ENCODE assay signal across 28 cellular contexts in the genomic region with DNA sequence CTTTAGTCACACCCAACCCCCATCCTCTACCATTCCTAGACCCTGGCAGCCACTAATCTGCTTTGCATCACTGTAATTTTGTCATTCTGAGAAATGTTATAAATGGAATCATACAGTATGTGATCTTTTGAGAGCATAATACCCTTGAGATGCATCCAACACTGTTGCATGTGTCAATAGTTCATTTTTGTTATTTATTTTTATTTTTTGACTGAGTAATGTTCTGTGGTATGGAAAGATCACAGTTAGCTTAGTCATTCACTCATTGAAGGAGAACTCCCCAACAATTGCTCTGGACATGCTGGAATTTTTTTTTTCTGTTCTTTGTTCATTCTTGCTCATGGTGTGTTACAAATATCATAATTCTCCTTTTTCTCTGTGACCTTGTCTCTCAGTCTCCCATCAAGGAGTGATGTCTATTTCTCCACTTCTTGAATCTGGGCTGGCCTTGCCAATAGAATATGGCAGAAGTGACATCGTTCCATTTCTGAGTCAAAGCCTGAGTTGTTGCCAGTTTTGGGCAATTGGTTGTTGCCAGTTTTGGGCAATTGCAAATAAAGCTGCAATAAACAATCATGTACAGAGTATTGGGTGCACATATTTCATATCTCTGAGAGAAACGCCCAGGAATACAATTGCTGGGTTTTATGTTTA. TPM values are rescaled to one million over a fixed set of nuclear protein-coding genes. Genes with fewer than 3 reads are reported as not detected.
DNase-seq lines count a peak whose midpoint lies in the region; ATAC-seq and TF ChIP-seq lines count a peak whose summit lies in the region.
"Had no signal": no experiment of that assay in that cellular context is flagged by ENCODE, and none has a peak within 500 bp of the region (broad histone marks: within the 10 kb centered on the region; RNA-seq: fewer than 3 reads in every experiment).

No MANE protein-coding gene starts in this region.

- DNase-seq in EL (peak; percentile 22), M059J (ENCODE audit: low read depth) (peak; percentile 25), dedifferentiated amniotic fluid mesenchymal stem cell (ENCODE audit: extremely low spot score) (peak; percentile 41), myocyte (ENCODE audit: low read depth) (peak; percentile 5), NOMO-1 (lab: John Stamatoyannopoulos, UW; ENCODE audit: unreplicated experiment in 2 of 2) (no peak), Kasumi-1 (lab: John Stamatoyannopoulos, UW) (no peak), right atrium auricular region (ENCODE audit: low spot score) (no peak)
- DNase-seq: activated CD4-positive, alpha-beta memory T cell treated with anti-CD3 and anti-CD28 coated beads, Interleukin-2, amount 10 ng/mL, durations not matched to agents 7 days and 5 days; activated CD4-positive, alpha-beta T cell treated with anti-CD3 and anti-CD28 coated beads for 1 hour; activated naive CD4-positive, alpha-beta T cell treated with anti-CD3 and anti-CD28 coated beads, Interleukin-2, amount 50 U/mL, for 16 hours; effector memory CD4-positive, alpha-beta T cell; hypothalamus; immature natural killer cell; left colon; NCI-H1105; NCI-H2029; NCI-H2227 treated with DMSO at 0.1 percent for 48 hours; NCI-H526; SHP77; stimulated activated naive B cell treated with anti-CD40 and anti-IgM and Interleukin-4, amounts not matched to agents 10 μg/mL and 1 μg/mL and 100 μg/mL, for 72 hours; T-helper 2 cell; upper lobe of left lung had no signal

- ATAC-seq in GM18868 (IDR thresholded peaks at IDR 0.05; ENCODE audit: unreplicated experiment), result no peak
- ATAC-seq: left colon; stimulated activated naive B cell treated with anti-CD40 and anti-IgM and Interleukin-4, amounts not matched to agents 10 μg/mL and 1 μg/mL and 100 μg/mL, for 72 hours had no signal

- H3K9me3 ChIP-seq in right atrium auricular region, result no peaks in the 10 kb centered on the region
- H3K9me3 ChIP-seq: BLaER1, suprapubic skin, upper lobe of left lung had no signal

- H3K4me1 ChIP-seq in right atrium auricular region, result no peaks in the 10 kb centered on the region
- H3K4me1 ChIP-seq: suprapubic skin, upper lobe of left lung had no signal

- no peaks in the 10 kb centered on the region for H3K27me3 ChIP-seq in right atrium auricular region
- H3K27me3 ChIP-seq: BLaER1, suprapubic skin, upper lobe of left lung had no signal

- no peak overlapping the region for H3K27ac ChIP-seq in right atrium auricular region
- H3K27ac ChIP-seq: BLaER1, coronary artery, epithelial cell of prostate, skin epidermis, suprapubic skin, upper lobe of left lung had no signal

- TF ChIP-seq CTCF in right atrium auricular region (IDR thresholded peaks at IDR 0.05), result no peak

- H3K36me3 ChIP-seq in right atrium auricular region, result no peaks in the 10 kb centered on the region
- H3K36me3 ChIP-seq: BLaER1, suprapubic skin, upper lobe of left lung had no signal

- H3K4me3 ChIP-seq in right atrium auricular region, result no peak overlapping the region
- H3K4me3 ChIP-seq: BLaER1, coronary artery, skin epidermis, suprapubic skin, upper lobe of left lung had no signal

RNA-seq across cellular contexts. Expression of gene ADPGK, which starts 6.9 kb away (rescaled TPM):
- 86.4 and 109 TPM in 2 replicates for total RNA-seq in M059J (2014; rRNA removed; shearing (Covaris generic))
- 36.2 and 40.1 TPM in 2 replicates for total RNA-seq in myocyte
- polyA plus RNA-seq in myocyte (2012), result 33.3 TPM
- 10 to 100 TPM; 10.4 to 16.3 TPM for total RNA-seq in right atrium auricular region

Comparison
In these comparisons a context has a peak if more than half of its experiments do, and no peak if none do; other contexts are left out.
1. DNase-seq: peak in EL (single experiment), M059J (single experiment), dedifferentiated amniotic fluid mesenchymal stem cell (single experiment) and myocyte (single experiment); none in NOMO-1 (0 of 2), Kasumi-1 (0 of 2) and right atrium auricular region (single experiment).